ENCODE assay signal across 9 cellular contexts in genomic region chr6:142566628-142567396, GRCh38.
DNase-seq lines count a peak whose midpoint lies in the region; ATAC-seq, FAIRE-seq and TF ChIP-seq lines count a peak whose summit lies in the region.
"Had no signal": no experiment of that assay in that cellular context is flagged by ENCODE, and none has a peak within 500 bp of the region (broad histone marks: within the 10 kb centered on the region; RNA-seq: fewer than 3 reads in every experiment).

No MANE protein-coding gene starts in this region.

- H3K4me1 ChIP-seq in A673 (ENCODE audit: insufficient read depth, low read length, poor library complexity, severe bottlenecking) (no peaks in the 10 kb centered on the region), endothelial cell of umbilical vein (ENCODE audit: control insufficient read depth, extremely low read depth, insufficient read depth, low read length) (no peaks in the 10 kb centered on the region), testis (no peaks in the 10 kb centered on the region)
- peaks cover 0 to 60% of the 10 kb centered on the region in 2 donors for H3K4me1 ChIP-seq in naive thymus-derived CD4-positive, alpha-beta T cell (ENCODE audit: control insufficient read depth in 2 of 2, insufficient read depth in 2 of 2, low read length in 2 of 2)

- H3K9me3 Mint-ChIP-seq in activated CD4-positive, alpha-beta memory T cell treated with anti-CD3 and anti-CD28 coated beads, Interleukin-2, amount 10 ng/mL, durations not matched to agents 7 days and 5 days: no peaks in the 10 kb centered on the region
- no peaks in the 10 kb centered on the region for H3K9me3 Mint-ChIP-seq in naive thymus-derived CD4-positive, alpha-beta T cell

- dilution Hi-C loops in endothelial cell of umbilical vein (cut with MboI; ENCODE audit: extremely low pct_ligation_motif_present, low sequenced_read_pairs): no loop called here

- H2AFZ ChIP-seq in endothelial cell of umbilical vein (ENCODE audit: low read depth, low read length): no peak overlapping the region

- H3K9ac ChIP-seq in endothelial cell of umbilical vein (replicated peaks; ENCODE audit: extremely low read depth, insufficient read depth, low read length): no peak overlapping the region

- peak; percentile 80 for FAIRE-seq in endothelial cell of umbilical vein (lab: Jason Lieb, UNC)

- CTCF ChIA-PET in A673 (lab: Charles Lee) (interaction anchor here (0.6 to 1.4 kb wide), 2 partner anchors 92 to 174 kb away, joined by 5 to 7 read pairs; no protein-coding TSS in a partner anchor), endothelial cell of umbilical vein (lab: Charles Lee) (interaction anchor here (0.6 to 4.8 kb wide), 7 partner anchors 9 to 861 kb away, joined by 3 to 28 read pairs (median 7); no protein-coding TSS in a partner anchor)
- CTCF ChIA-PET in activated CD4-positive, alpha-beta memory T cell treated with anti-CD3 and anti-CD28 coated beads, Interleukin-2, amount 10 ng/mL, durations not matched to agents 7 days and 5 days (lab: Charles Lee): interaction anchor here (0.5 to 1.8 kb wide), 11 partner anchors 9 to 973 kb away, joined by 3 to 9 read pairs (median 4); no protein-coding TSS in a partner anchor
- CTCF ChIA-PET in naive thymus-derived CD4-positive, alpha-beta T cell (lab: Charles Lee): interaction anchor here (0.5 to 1.3 kb wide), 15 partner anchors 9 to 792 kb away, joined by 3 to 8 read pairs (median 4); no protein-coding TSS in a partner anchor

- in situ Hi-C loops in GM13976 (cut with MboI; ENCODE audit: low sequenced_read_pairs, unreplicated experiment): loop anchor here (25.0 kb wide), 1 partner anchor 395 kb away; no protein-coding TSS in a partner anchor

- H3K36me3 ChIP-seq in A673 (ENCODE audit: insufficient read depth, low read length, poor library complexity, severe bottlenecking) (no peaks in the 10 kb centered on the region), endothelial cell of umbilical vein (ENCODE audit: control insufficient read depth in 2 of 2, extremely low read depth in 1 of 2, insufficient read depth in 2 of 2, low read length in 2 of 2) (no peaks in the 10 kb centered on the region), testis (ENCODE audit: low read depth, missing control alignments) (no peaks in the 10 kb centered on the region)
- H3K36me3 ChIP-seq in naive thymus-derived CD4-positive, alpha-beta T cell (ENCODE audit: control insufficient read depth in 2 of 3, insufficient read depth in 3 of 3, low read length in 3 of 3): no peaks in the 10 kb centered on the region

- TF ChIP-seq POLR2A in endothelial cell of umbilical vein (IDR thresholded peaks at IDR 0.05; ENCODE audit: low read depth, low read length) (no peak), testis (IDR thresholded peaks at IDR 0.05) (no peak)

- H4K20me1 ChIP-seq in endothelial cell of umbilical vein (replicated peaks; ENCODE audit: control insufficient read depth, extremely low read depth, insufficient read depth, low read length): no peaks in the 10 kb centered on the region

- H3K27me3 ChIP-seq in A673 (replicated peaks; ENCODE audit: insufficient read depth, low read depth, low read length, poor library complexity) (peaks cover 3% of the 10 kb centered on the region), endothelial cell of umbilical vein (ENCODE audit: control insufficient read depth in 2 of 2, insufficient read depth in 2 of 2, low read length in 2 of 2) (peaks cover 2 to 16% of the 10 kb centered on the region in 2 experiments), testis (no peaks in the 10 kb centered on the region)
- no peaks in the 10 kb centered on the region for H3K27me3 ChIP-seq in naive thymus-derived CD4-positive, alpha-beta T cell (ENCODE audit: control insufficient read depth in 2 of 2, insufficient read depth in 2 of 2, low read length in 2 of 2)

- H3K9me1 ChIP-seq in endothelial cell of umbilical vein (replicated peaks; ENCODE audit: control insufficient read depth, extremely low read depth, insufficient read depth, low read length): no peaks in the 10 kb centered on the region

- H3K36me3 Mint-ChIP-seq in activated CD4-positive, alpha-beta memory T cell treated with anti-CD3 and anti-CD28 coated beads, Interleukin-2, amount 10 ng/mL, durations not matched to agents 7 days and 5 days (ENCODE audit: low read depth): no peaks in the 10 kb centered on the region
- H3K36me3 Mint-ChIP-seq in naive thymus-derived CD4-positive, alpha-beta T cell: peaks cover 0 to under 1% (median 0%) of the 10 kb centered on the region in 5 donors

- H3K79me2 ChIP-seq in endothelial cell of umbilical vein (ENCODE audit: control insufficient read depth, insufficient read depth, low read length): no peaks in the 10 kb centered on the region

- no peak overlapping the region for H3K27ac Mint-ChIP-seq in activated CD4-positive, alpha-beta memory T cell treated with anti-CD3 and anti-CD28 coated beads, Interleukin-2, amount 10 ng/mL, durations not matched to agents 7 days and 5 days
- peak overlapping the region in 8 of 9 donors; percentile 51 to 92 (median 76) for H3K27ac Mint-ChIP-seq in naive thymus-derived CD4-positive, alpha-beta T cell

- no peaks in the 10 kb centered on the region for H3K27me3 Mint-ChIP-seq in activated CD4-positive, alpha-beta memory T cell treated with anti-CD3 and anti-CD28 coated beads, Interleukin-2, amount 10 ng/mL, durations not matched to agents 7 days and 5 days
- H3K27me3 Mint-ChIP-seq in naive thymus-derived CD4-positive, alpha-beta T cell: no peaks in the 10 kb centered on the region

- H3K9me3 ChIP-seq in A673 (ENCODE audit: low read depth, low read length, poor library complexity, severe bottlenecking): no peaks in the 10 kb centered on the region
- H3K9me3 ChIP-seq in endothelial cell of umbilical vein (replicated peaks; ENCODE audit: control insufficient read depth, insufficient read depth, low read length): no peaks in the 10 kb centered on the region
- H3K9me3 ChIP-seq in naive thymus-derived CD4-positive, alpha-beta T cell (ENCODE audit: control insufficient read depth in 2 of 3, low read length in 3 of 3): no peaks in the 10 kb centered on the region
- no peaks in the 10 kb centered on the region for H3K9me3 ChIP-seq in testis

- BruUV-seq in A673 (replicated peaks; lab: Mats Ljungman, UMichigan): no TSS peak
- BruUV-seq in endothelial cell of umbilical vein (replicated peaks; lab: Mats Ljungman, UMichigan): no TSS peak

- H3K4me3 Mint-ChIP-seq in activated CD4-positive, alpha-beta memory T cell treated with anti-CD3 and anti-CD28 coated beads, Interleukin-2, amount 10 ng/mL, durations not matched to agents 7 days and 5 days: no peak overlapping the region
- H3K4me3 Mint-ChIP-seq in naive thymus-derived CD4-positive, alpha-beta T cell: peak overlapping the region in 7 of 10 donors; percentile 8 to 78 (median 51)

- peaks cover 26% of the 10 kb centered on the region for H3K4me1 Mint-ChIP-seq in activated CD4-positive, alpha-beta memory T cell treated with anti-CD3 and anti-CD28 coated beads, Interleukin-2, amount 10 ng/mL, durations not matched to agents 7 days and 5 days
- peaks cover 19 to 85% (median 74%) of the 10 kb centered on the region in 7 donors for H3K4me1 Mint-ChIP-seq in naive thymus-derived CD4-positive, alpha-beta T cell

- POLR2A ChIA-PET in A673 (lab: Charles Lee; ENCODE audit: low non-redundant PET) (no interaction called here), endothelial cell of umbilical vein (lab: Charles Lee) (interaction anchor here (0.6 kb wide), 1 partner anchor 94 kb away, joined by 5 read pairs; no protein-coding TSS in a partner anchor)
- POLR2A ChIA-PET in activated CD4-positive, alpha-beta memory T cell treated with anti-CD3 and anti-CD28 coated beads, Interleukin-2, amount 10 ng/mL, durations not matched to agents 7 days and 5 days (lab: Charles Lee): interaction anchor here (1.1 kb wide), 1 partner anchor 31 kb away, joined by 3 read pairs; no protein-coding TSS in a partner anchor
- POLR2A ChIA-PET in naive thymus-derived CD4-positive, alpha-beta T cell (lab: Charles Lee): interaction anchor here (0.6 to 1.2 kb wide), 4 partner anchors 16 to 223 kb away, joined by 3 to 4 read pairs (median 3); no protein-coding TSS in a partner anchor

- peak; percentile 90 for TF ChIP-seq CTCF in A673 (conservative IDR thresholded peaks at IDR 0.05; ENCODE audit: low read depth, low read length)
- peak; percentile 93 for TF ChIP-seq CTCF in GM13976 (IDR thresholded peaks at IDR 0.05; ENCODE audit: borderline replicate concordance, control extremely low read depth, extremely low read depth, insufficient read depth, missing control alignments)
- TF ChIP-seq CTCF in endothelial cell of umbilical vein (IDR thresholded peaks at IDR 0.05; ENCODE audit: extremely low read depth in 1 of 2, insufficient read depth in 1 of 2, low read depth in 1 of 2, low read length in 2 of 2): peak; percentile 82 to 85
- TF ChIP-seq CTCF in testis (IDR thresholded peaks at IDR 0.05): peak; percentile 61 to 88 (median 80)

- DNase-seq in A673 (ENCODE audit: low spot score): peak; percentile 77
- DNase-seq in GM13976 (ENCODE audit: low spot score): peak; percentile 61
- DNase-seq in NCI-H774 (lab: John Stamatoyannopoulos, UW): peak; percentile 8
- DNase-seq in activated CD4-positive, alpha-beta memory T cell treated with anti-CD3 and anti-CD28 coated beads, Interleukin-2, amount 10 ng/mL, durations not matched to agents 7 days and 5 days: peak; percentile 42
- peak; percentile 62 for DNase-seq in endothelial cell of umbilical vein (ENCODE audit: low read depth, low spot score)
- peak in 8 of 9 donors; percentile 17 to 69 (median 54) for DNase-seq in naive thymus-derived CD4-positive, alpha-beta T cell
- DNase-seq in testis: peak; percentile 80

- no peak overlapping the region for H3K27ac ChIP-seq in A673 (ENCODE audit: low read depth, low read length, poor library complexity, severe bottlenecking)
- H3K27ac ChIP-seq in endothelial cell of umbilical vein (ENCODE audit: insufficient read depth, low read depth, low read length): no peak overlapping the region
- H3K27ac ChIP-seq in naive thymus-derived CD4-positive, alpha-beta T cell (ENCODE audit: low read depth, low read length): no peak overlapping the region
- H3K27ac ChIP-seq in testis: no peak overlapping the region
- H3K27ac ChIP-seq: skin epidermis had no signal

- peak; percentile 73 for ATAC-seq in HG03039 (IDR thresholded peaks at IDR 0.05; ENCODE audit: unreplicated experiment)
- peak; percentile 81 for ATAC-seq in naive thymus-derived CD4-positive, alpha-beta T cell

- H3K4me3 ChIP-seq in A673 (ENCODE audit: low read depth, low read length, poor library complexity, severe bottlenecking) (no peak overlapping the region), endothelial cell of umbilical vein (replicated peaks in 1 of 3; ENCODE audit: insufficient read depth in 1 of 3, low read depth in 1 of 3, low read length in 3 of 3) (no peak overlapping the region), testis (no peak overlapping the region)
- no peak overlapping the region for H3K4me3 ChIP-seq in naive thymus-derived CD4-positive, alpha-beta T cell (ENCODE audit: low read length)
- H3K4me3 ChIP-seq: skin epidermis had no signal

- intact Hi-C loops in A673 (cut with micrococcal nuclease; ENCODE audit: unreplicated experiment) (loop anchor here (2.0 kb wide), 2 partner anchors 460 to 860 kb away; no protein-coding TSS in a partner anchor), endothelial cell of umbilical vein (cut with micrococcal nuclease) (loop anchor here (1.0 to 10.0 kb wide), 7 partner anchors 93 to 860 kb away; no protein-coding TSS in a partner anchor), testis (cut with DNase I; ENCODE audit: low total_unique reads) (no loop called here)
- intact Hi-C loops in naive thymus-derived CD4-positive, alpha-beta T cell (cut with micrococcal nuclease): loop anchor here (1.0 to 10.0 kb wide), 16 partner anchors 16 to 1448 kb away; partner anchors contain the start of genes NMBR (in 2 of the 2), VTA1 (in 2 of the 2) and HIVEP2 (in 1 of the 2)

- 46 to 47% methylated on average over 10 of the region's 10 CpGs for WGBS in testis, 2 donors

- no peak overlapping the region for H3K4me2 ChIP-seq in endothelial cell of umbilical vein (ENCODE audit: insufficient read depth, low read length)

Comparison
In these comparisons a context has a peak if more than half of its experiments do, and no peak if none do; other contexts are left out.
1. DNase-seq: peak in every context shown above with its lines; median percentile 80 in testis; 77 in A673; 62 in endothelial cell of umbilical vein; 61 in GM13976; 54 in naive thymus-derived CD4-positive, alpha-beta T cell; 42 in activated CD4-positive, alpha-beta memory T cell treated with anti-CD3 and anti-CD28 coated beads, Interleukin-2, amount 10 ng/mL, durations not matched to agents 7 days and 5 days; 8 in NCI-H774.